Comparison of ENCODE assay signal across 8 cellular contexts in the genomic region with DNA sequence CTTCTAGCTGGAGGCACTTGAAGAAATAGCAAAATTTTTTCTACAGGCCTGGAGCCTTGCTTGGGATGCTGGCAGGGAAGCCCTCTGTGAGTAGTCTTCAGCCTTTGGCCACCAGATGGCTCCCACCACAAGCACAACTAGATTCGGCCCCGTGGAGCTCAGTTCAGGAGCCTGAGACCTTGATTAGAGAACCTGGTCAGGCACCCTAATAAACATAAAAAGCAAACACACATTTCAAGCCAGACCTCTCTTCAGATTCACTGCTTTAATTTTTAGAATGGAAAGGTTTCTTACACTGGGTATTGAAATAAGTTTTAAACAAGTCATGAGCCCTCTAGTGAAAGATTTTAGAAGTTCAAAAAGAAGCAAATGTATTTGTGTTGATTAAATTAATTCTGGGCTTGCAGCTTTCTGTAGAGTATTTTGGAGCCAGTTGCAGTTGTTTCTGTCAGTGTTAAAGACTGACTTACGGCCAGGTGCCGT. TPM values are rescaled to one million over a fixed set of nuclear protein-coding genes. Genes with fewer than 3 reads are reported as not detected.
DNase-seq lines count a peak whose midpoint lies in the region; ATAC-seq and TF ChIP-seq lines count a peak whose summit lies in the region.

No MANE protein-coding gene starts in this region.

- ATAC-seq in activated naive CD4-positive, alpha-beta T cell treated with anti-CD3 and anti-CD28 coated beads, Interleukin-2, amount 50 U/mL, for 72 hours: peak; percentile 97 to 99

- in situ Hi-C loops in transverse colon (cut with MboI; ENCODE audit: low pct_ligation_motif_present in 1 of 4, low pct_unique_long_range_greater_than_20kb in 1 of 4, low sequenced_read_pairs in 3 of 4): loop anchor here in 1 of 4 donors (5.0 kb wide), 1 partner anchor 66 kb away; no protein-coding TSS in a partner anchor

- TF ChIP-seq CTCF in LNCaP clone FGC (IDR thresholded peaks at IDR 0.05; ENCODE audit: control insufficient read depth, extremely low read depth, insufficient read depth) (peak; percentile 81), cardiac muscle cell (IDR thresholded peaks at IDR 0.05; ENCODE audit: low read depth, low read length) (peak; percentile 91), transverse colon (IDR thresholded peaks at IDR 0.05) (peak; percentile 76 to 96 (median 85))

- TF ChIP-seq POLR2A in transverse colon (IDR thresholded peaks at IDR 0.05): no peak

- peaks cover 47% of the 10 kb centered on the region for H3K36me3 ChIP-seq in cardiac muscle cell
- H3K36me3 ChIP-seq in transverse colon: peaks cover 0 to 5% (median 0%) of the 10 kb centered on the region in 4 donors

- no peaks in the 10 kb centered on the region for H3K9me3 Mint-ChIP-seq in activated naive CD4-positive, alpha-beta T cell treated with anti-CD3 and anti-CD28 coated beads, Interleukin-2, amount 50 U/mL, for 72 hours

- TF ChIP-seq EP300 in transverse colon (IDR thresholded peaks at IDR 0.05; ENCODE audit: low read depth): no peak

- H3K27ac ChIP-seq in cardiac muscle cell: peak overlapping the region; percentile 88
- H3K27ac ChIP-seq in transverse colon: peak overlapping the region; percentile 19 to 65 (median 42)

- DNase-seq in GM03348 (ENCODE audit: low spot score) (peak; percentile 84), H4 (ENCODE audit: low spot score) (peak; percentile 71), LNCaP clone FGC (ENCODE audit: low read depth) (peak; percentile 83), SKM-1 (lab: John Stamatoyannopoulos, UW; ENCODE audit: unreplicated experiment) (peak; percentile 76), cardiac muscle cell (ENCODE audit: low read depth in 1 of 2, low spot score in 1 of 2) (peak; percentile 83 to 90), posterior cingulate gyrus (peak; percentile 40 to 95 (median 76)), transverse colon (peak; percentile 86)
- peak; percentile 60 to 70 for DNase-seq in activated naive CD4-positive, alpha-beta T cell treated with anti-CD3 and anti-CD28 coated beads, Interleukin-2, amount 50 U/mL, for 72 hours (ENCODE audit: low spot score in 2 of 2)

- intact Hi-C loops in posterior cingulate gyrus (cut with DNase I): loop anchor here (1.0 to 5.0 kb wide), 4 partner anchors 49 to 136 kb away; a partner anchor contains a TSS
- intact Hi-C loops in transverse colon (cut with DNase I; ENCODE audit: low total_unique reads): loop anchor here (2.0 kb wide), 1 partner anchor 66 kb away; no protein-coding TSS in a partner anchor

- H3K4me3 ChIP-seq in LNCaP clone FGC (ENCODE audit: low read depth, low read length): no peak overlapping the region
- H3K4me3 ChIP-seq in cardiac muscle cell: no peak overlapping the region
- H3K4me3 ChIP-seq in transverse colon: no peak overlapping the region

- WGBS in transverse colon (ENCODE audit: low coverage in 1 of 2), 2 donors: 37% methylated on average over 4 of the region's 4 CpGs; no CpG with 5 or more reads in 1 of the 2 donors

- no peaks in the 10 kb centered on the region for H3K9me3 ChIP-seq in cardiac muscle cell (ENCODE audit: low read depth)
- H3K9me3 ChIP-seq in transverse colon: no peaks in the 10 kb centered on the region

- no peaks in the 10 kb centered on the region for H3K36me3 Mint-ChIP-seq in activated naive CD4-positive, alpha-beta T cell treated with anti-CD3 and anti-CD28 coated beads, Interleukin-2, amount 50 U/mL, for 72 hours

- peaks cover 6% of the 10 kb centered on the region for H3K4me1 ChIP-seq in cardiac muscle cell (ENCODE audit: low read depth)
- peaks cover 0 to 13% (median 2%) of the 10 kb centered on the region in 4 donors for H3K4me1 ChIP-seq in transverse colon

- H3K27ac Mint-ChIP-seq in activated naive CD4-positive, alpha-beta T cell treated with anti-CD3 and anti-CD28 coated beads, Interleukin-2, amount 50 U/mL, for 72 hours: peak overlapping the region in 1 of 2 donors; percentile 68

- H3K27me3 ChIP-seq in cardiac muscle cell (no peaks in the 10 kb centered on the region), transverse colon (no peaks in the 10 kb centered on the region)

RNA-seq across cellular contexts. Expression of a gene that starts 41.4 kb away (rescaled TPM):
- 27.0 and 62.0 TPM in 2 replicates for total RNA-seq in H4 (2014; rRNA removed; shearing (Covaris generic))
- 10 to 100 TPM; 28.4 to 48.4 TPM for total RNA-seq in activated naive CD4-positive, alpha-beta T cell treated with anti-CD3 and anti-CD28 coated beads, Interleukin-2, amount 50 U/mL, for 72 hours
- total RNA-seq in cardiac muscle cell (15.7 and 23.9 TPM in 2 replicates), transverse colon (100 to 1,000 TPM in 1 of 4 donors, 10 to 100 TPM in 3; 50.5 to 112 (median 64.4) TPM)
- polyA plus RNA-seq in cardiac muscle cell: 51.1 and 54.8 TPM in 2 replicates

RNA-seq across cellular contexts. Expression of a gene that starts 50.0 kb away (rescaled TPM):
- total RNA-seq in H4 (2014; rRNA removed; shearing (Covaris generic)): 105 and 134 TPM in 2 replicates
- 1 to 10 TPM; 6.6 to 9.7 TPM for total RNA-seq in activated naive CD4-positive, alpha-beta T cell treated with anti-CD3 and anti-CD28 coated beads, Interleukin-2, amount 50 U/mL, for 72 hours
- total RNA-seq in cardiac muscle cell (343 and 477 TPM in 2 replicates), transverse colon (100 to 1,000 TPM in 1 of 4 donors, 10 to 100 TPM in 3; 53.0 to 143 (median 84.2) TPM)
- 455 and 589 TPM in 2 replicates for polyA plus RNA-seq in cardiac muscle cell
